Comparison of ENCODE assay signal across 9 cellular contexts in the genomic region with DNA sequence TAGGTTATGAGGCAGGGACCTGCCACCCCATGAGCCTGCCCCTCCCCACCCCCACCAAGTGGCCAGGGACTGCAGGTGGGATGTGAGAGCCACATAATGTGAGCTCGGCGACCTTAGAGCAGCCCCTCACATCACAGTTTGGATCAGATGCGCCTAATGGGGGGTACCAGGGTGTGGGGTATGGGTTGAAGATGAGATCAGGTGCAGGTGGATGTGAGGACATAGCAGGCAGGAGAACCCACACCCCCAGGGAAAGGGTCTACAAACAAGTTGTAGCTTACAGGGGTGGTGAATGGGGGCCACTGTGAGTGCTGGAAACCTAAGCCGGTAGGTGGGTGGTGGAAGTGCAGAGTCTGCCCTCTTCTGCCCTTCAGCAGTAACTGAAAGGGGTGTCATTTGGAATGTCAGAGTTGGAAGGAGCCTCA.
DNase-seq lines count a peak whose midpoint lies in the region; ATAC-seq, FAIRE-seq and TF ChIP-seq lines count a peak whose summit lies in the region.
"Had no signal": no experiment of that assay in that cellular context is flagged by ENCODE, and none has a peak within 500 bp of the region (broad histone marks: within the 10 kb centered on the region; RNA-seq: fewer than 3 reads in every experiment).

No MANE protein-coding gene starts in this region.

- no peak overlapping the region for H3K18ac ChIP-seq in IMR-90 (ENCODE audit: low read depth, low read length)

- H3K27me3 ChIP-seq in BLaER1 (no peaks in the 10 kb centered on the region), IMR-90 (ENCODE audit: control insufficient read depth, insufficient read depth, low read length) (no peaks in the 10 kb centered on the region), astrocyte (ENCODE audit: insufficient read depth, low read length) (no peaks in the 10 kb centered on the region)

- H2BK15ac ChIP-seq in IMR-90 (ENCODE audit: low read depth, low read length), result no peak overlapping the region

- H4K20me1 ChIP-seq in BLaER1 (no peaks in the 10 kb centered on the region), IMR-90 (ENCODE audit: insufficient read depth, low read length) (no peaks in the 10 kb centered on the region), astrocyte (ENCODE audit: insufficient read depth, low read length) (no peaks in the 10 kb centered on the region)

- no peaks in the 10 kb centered on the region; a peak in 1 of 4 replicates for H3K79me1 ChIP-seq in IMR-90 (ENCODE audit: low read depth in 1 of 2, low read length in 2 of 2)

- CTCF ChIA-PET in IMR-90 (lab: Yijun Ruan, JAX), result interaction anchor here (0.8 to 2.5 kb wide), 5 partner anchors 10 to 203 kb away, joined by 4 to 20 read pairs (median 5); no protein-coding TSS in a partner anchor

- H3K4me3 ChIP-seq in BLaER1 (no peak overlapping the region), IMR-90 (ENCODE audit: insufficient read depth, low read depth, low read length) (no peak overlapping the region), astrocyte (ENCODE audit: insufficient read depth, low read depth, low read length) (no peak overlapping the region)

- peaks cover 2% of the 10 kb centered on the region for H3K27me3 Mint-ChIP-seq in astrocyte (ENCODE audit: low read depth, unreplicated experiment)

- H3K4me2 ChIP-seq in BLaER1, result peak overlapping the region; percentile 64
- no peak overlapping the region for H3K4me2 ChIP-seq in IMR-90 (ENCODE audit: low read depth, low read length)
- H3K4me2 ChIP-seq in astrocyte (ENCODE audit: low read length), result no peak overlapping the region

- H3K14ac ChIP-seq in IMR-90 (replicated peaks; ENCODE audit: low read depth, low read length), result no peak overlapping the region

- H3K9ac ChIP-seq in BLaER1, result no peak overlapping the region
- no peak overlapping the region for H3K9ac ChIP-seq in IMR-90 (ENCODE audit: low read depth, low read length)
- H3K9ac ChIP-seq in astrocyte (ENCODE audit: low read length), result no peak overlapping the region

- H2BK5ac ChIP-seq in IMR-90 (ENCODE audit: low read depth, low read length, poor library complexity, severe bottlenecking), result no peak overlapping the region

- H3K9me1 ChIP-seq in IMR-90 (ENCODE audit: insufficient read depth, low read length), result no peaks in the 10 kb centered on the region

- peak; percentile 55 for TF ChIP-seq RAD21 in IMR-90 (IDR thresholded peaks at IDR 0.05; ENCODE audit: low read length)

- H4K8ac ChIP-seq in IMR-90 (ENCODE audit: low read depth in 2 of 2, low read length in 2 of 2), result no peak overlapping the region

- WGBS in IMR-90 (ENCODE audit: extremely low coverage in 2 of 2, insufficient read length in 1 of 2), 2 experiments, result no CpG with 5 or more reads among the region's 4 CpGs

- no peak for ATAC-seq in IMR-90 (ENCODE audit: low read depth)
- ATAC-seq in activated naive CD4-positive, alpha-beta T cell treated with anti-CD3 and anti-CD28 coated beads, Interleukin-2, amount 50 U/mL, for 72 hours, result no peak

- no peak overlapping the region for H3K56ac ChIP-seq in IMR-90 (ENCODE audit: extremely low read depth, insufficient read depth, low read length)

- POLR2A ChIA-PET in IMR-90 (lab: Charles Lee; ENCODE audit: unreplicated experiment), result no interaction called here

- H2AK9ac ChIP-seq in IMR-90 (replicated peaks; ENCODE audit: low read depth, low read length, poor library complexity), result peak overlapping the region; percentile 79

- TF ChIP-seq CTCF in IMR-90 (conservative IDR thresholded peaks at IDR 0.05; ENCODE audit: low read depth, low read length), result peak; percentile 38
- peak; percentile 22 for TF ChIP-seq CTCF in astrocyte (IDR thresholded peaks at IDR 0.05; ENCODE audit: insufficient read depth, low read depth, low read length)

- no peak overlapping the region for H3K27ac ChIP-seq in BLaER1
- no peak overlapping the region for H3K27ac ChIP-seq in IMR-90 (ENCODE audit: insufficient read depth, low read length)
- no peak overlapping the region for H3K27ac ChIP-seq in astrocyte (ENCODE audit: low read depth, low read length)

- H2AK5ac ChIP-seq in IMR-90 (ENCODE audit: low read depth, low read length), result peak overlapping the region; percentile 20; the same call in 1 of the 2 replicates

- TF ChIP-seq POLR2A in IMR-90 (IDR thresholded peaks at IDR 0.05; ENCODE audit: low read depth, low read length), result no peak

- dilution Hi-C loops in IMR-90 (cut with HindIII; ENCODE audit: low sequenced_read_pairs, unreplicated experiment), result no loop called here

- peaks cover 13% of the 10 kb centered on the region for H3K4me1 Mint-ChIP-seq in astrocyte (ENCODE audit: low read depth, unreplicated experiment)

- no TSS peak for BruUV-seq in IMR-90 (replicated peaks; lab: Mats Ljungman, UMichigan)

- H3K9me3 ChIP-seq in BLaER1, result no peaks in the 10 kb centered on the region
- H3K9me3 ChIP-seq in IMR-90 (ENCODE audit: control insufficient read depth, insufficient read depth, low read length), result no peaks in the 10 kb centered on the region
- H3K9me3 ChIP-seq in astrocyte (ENCODE audit: insufficient read depth, low read depth, low read length), result no peaks in the 10 kb centered on the region

- no peak for FAIRE-seq in astrocyte (lab: Jason Lieb, UNC)

- H3K36me3 ChIP-seq in BLaER1 (no peaks in the 10 kb centered on the region), IMR-90 (ENCODE audit: control insufficient read depth, insufficient read depth, low read length) (no peaks in the 10 kb centered on the region), astrocyte (ENCODE audit: insufficient read depth, low read length) (no peaks in the 10 kb centered on the region)

- H3K4me3 Mint-ChIP-seq in astrocyte (ENCODE audit: unreplicated experiment), result no peak overlapping the region

- H2BK20ac ChIP-seq in IMR-90 (ENCODE audit: low read depth, low read length), result no peak overlapping the region

- H3K4me1 ChIP-seq in BLaER1 (peaks cover 76% of the 10 kb centered on the region), IMR-90 (ENCODE audit: control insufficient read depth, insufficient read depth, low read length) (no peaks in the 10 kb centered on the region), astrocyte (ENCODE audit: insufficient read depth, low read length) (peaks cover 8% of the 10 kb centered on the region)

- no peak overlapping the region for H4K91ac ChIP-seq in IMR-90 (ENCODE audit: insufficient read depth, low read depth, low read length)

- H3K23ac ChIP-seq in IMR-90 (ENCODE audit: low read depth, low read length), result no peak overlapping the region

- no peak overlapping the region for H2AFZ ChIP-seq in IMR-90 (replicated peaks; ENCODE audit: low read length, poor library complexity)
- H2AFZ ChIP-seq in astrocyte (ENCODE audit: low read depth, low read length), result no peak overlapping the region

- DNase-seq in IMR-90 (peak; percentile 19), astrocyte (ENCODE audit: low read depth) (no peak), mesenteric fat pad (ENCODE audit: low spot score) (peak; percentile 59), LoVo (ENCODE audit: low spot score) (no peak), H4 (ENCODE audit: low spot score) (no peak)
- no peak for DNase-seq in stimulated activated naive CD4-positive, alpha-beta T cell (lab: John Stamatoyannopoulos, UW)
- no peak for DNase-seq in activated naive CD4-positive, alpha-beta T cell treated with anti-CD3 and anti-CD28 coated beads, Interleukin-2, amount 50 U/mL, for 72 hours (ENCODE audit: low spot score in 2 of 2)
- DNase-seq: activated T-cell treated with anti-CD3 and anti-CD28 coated beads, Interleukin-2, amount 50 U/mL, for 1 hour had no signal

- peaks cover 3% of the 10 kb centered on the region for H3K36me3 Mint-ChIP-seq in astrocyte (ENCODE audit: low read depth, unreplicated experiment)
- no peaks in the 10 kb centered on the region for H3K36me3 Mint-ChIP-seq in activated naive CD4-positive, alpha-beta T cell treated with anti-CD3 and anti-CD28 coated beads, Interleukin-2, amount 50 U/mL, for 72 hours

- in situ Hi-C loops in IMR-90 (cut with MboI; ENCODE audit: low sequenced_read_pairs), result loop anchor here (5.0 kb wide), 2 partner anchors 100 to 365 kb away; no protein-coding TSS in a partner anchor

- no peak overlapping the region for H4K5ac ChIP-seq in IMR-90 (ENCODE audit: low read depth, low read length)

- no peak overlapping the region for H3K4ac ChIP-seq in IMR-90 (ENCODE audit: low read depth, low read length)

- no peak overlapping the region for H2BK120ac ChIP-seq in IMR-90 (ENCODE audit: low read depth, low read length)

- intact Hi-C loops in IMR-90 (cut with micrococcal nuclease), result loop anchor here (5.0 kb wide), 1 partner anchor 205 kb away; no protein-coding TSS in a partner anchor

- H3K79me2 ChIP-seq in astrocyte (ENCODE audit: insufficient read depth, low read length), result no peaks in the 10 kb centered on the region

- H3K9me3 Mint-ChIP-seq in astrocyte (ENCODE audit: unreplicated experiment), result peaks cover 5% of the 10 kb centered on the region
- H3K9me3 Mint-ChIP-seq in activated naive CD4-positive, alpha-beta T cell treated with anti-CD3 and anti-CD28 coated beads, Interleukin-2, amount 50 U/mL, for 72 hours, result no peaks in the 10 kb centered on the region

- no peak overlapping the region for H3K27ac Mint-ChIP-seq in astrocyte (ENCODE audit: unreplicated experiment)
- no peak overlapping the region for H3K27ac Mint-ChIP-seq in activated naive CD4-positive, alpha-beta T cell treated with anti-CD3 and anti-CD28 coated beads, Interleukin-2, amount 50 U/mL, for 72 hours

TF ChIP-seq in IMR-90, 13 proteins besides CTCF, POLR2A, EP300 and RAD21:
- TF ChIP-seq SMC3 (IDR thresholded peaks at IDR 0.05; ENCODE audit: low read depth, low read length) (peak; percentile 45; the same call in 1 of the 2 replicates), MXI1 (IDR thresholded peaks at IDR 0.05; ENCODE audit: borderline replicate concordance, low read depth, low read length) (no peak), RCOR1 (IDR thresholded peaks at IDR 0.05; ENCODE audit: insufficient replicate concordance, low read length) (no peak), BHLHE40 (IDR thresholded peaks at IDR 0.05; ENCODE audit: low read depth, low read length) (no peak)
- TF ChIP-seq, protein P1, sequence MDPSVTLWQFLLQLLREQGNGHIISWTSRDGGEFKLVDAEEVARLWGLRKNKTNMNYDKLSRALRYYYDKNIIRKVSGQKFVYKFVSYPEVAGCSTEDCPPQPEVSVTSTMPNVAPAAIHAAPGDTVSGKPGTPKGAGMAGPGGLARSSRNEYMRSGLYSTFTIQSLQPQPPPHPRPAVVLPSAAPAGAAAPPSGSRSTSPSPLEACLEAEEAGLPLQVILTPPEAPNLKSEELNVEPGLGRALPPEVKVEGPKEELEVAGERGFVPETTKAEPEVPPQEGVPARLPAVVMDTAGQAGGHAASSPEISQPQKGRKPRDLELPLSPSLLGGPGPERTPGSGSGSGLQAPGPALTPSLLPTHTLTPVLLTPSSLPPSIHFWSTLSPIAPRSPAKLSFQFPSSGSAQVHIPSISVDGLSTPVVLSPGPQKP (IDR thresholded peaks at IDR 0.05; ENCODE audit: borderline replicate concordance, low read depth, low read length), result no peak

Comparison
In these comparisons a context has a peak if more than half of its experiments do, and no peak if none do; other contexts are left out.
1. DNase-seq: peak in IMR-90 (single experiment) and mesenteric fat pad (single experiment); none in astrocyte (single experiment), stimulated activated naive CD4-positive, alpha-beta T cell (0 of 6), LoVo (single experiment), activated naive CD4-positive, alpha-beta T cell treated with anti-CD3 and anti-CD28 coated beads, Interleukin-2, amount 50 U/mL, for 72 hours (0 of 2) and H4 (single experiment).